Comparison of ENCODE assay signal across 1 cellular context in genomic region chr10:95458014-95458413, GRCh38.
TF ChIP-seq lines count a peak whose summit lies in the region.

No MANE protein-coding gene starts in this region.

TF ChIP-seq in HepG2, 621 proteins besides CTCF, POLR2A, EP300 and RAD21 (continued from another document and continues in another):
- TF ChIP-seq POLR2AphosphoS5 (IDR thresholded peaks at IDR 0.05; ENCODE audit: low read depth, low read length): 0 out of 2 replicates have a peak, but pooled peaks have one; percentile 30
- no peak for TF ChIP-seq ZNF780A (CRISPR knock-in tag; IDR thresholded peaks at IDR 0.05)
- TF ChIP-seq PITX1 (CRISPR knock-in tag; IDR thresholded peaks at IDR 0.05): peak; percentile 37; the same call in 1 of the 2 replicates
- no peak for TF ChIP-seq ZMYM2 (CRISPR knock-in tag; IDR thresholded peaks at IDR 0.05)
- no peak for TF ChIP-seq ZNF382 (CRISPR knock-in tag; IDR thresholded peaks at IDR 0.05; ENCODE audit: borderline replicate concordance)
- peak; percentile 26; the same call in 1 of the 2 replicates for TF ChIP-seq ZNF574 (CRISPR knock-in tag; IDR thresholded peaks at IDR 0.05)
- peak; percentile 39; the same call in 1 of the 2 replicates for TF ChIP-seq ZNF12 (CRISPR knock-in tag; IDR thresholded peaks at IDR 0.05)
- TF ChIP-seq FOXJ3 (CRISPR knock-in tag; IDR thresholded peaks at IDR 0.05; ENCODE audit: borderline replicate concordance): 0 out of 2 replicates have a peak, but pooled peaks have one; percentile 38
- TF ChIP-seq ZMAT3 (CRISPR knock-in tag; conservative IDR thresholded peaks at IDR 0.05): no peak
- peak; percentile 67 for TF ChIP-seq CEBPG (CRISPR knock-in tag; IDR thresholded peaks at IDR 0.05)
- TF ChIP-seq FOXA3 (CRISPR knock-in tag; IDR thresholded peaks at IDR 0.05): peak; percentile 74
- no peak for TF ChIP-seq ZNF598 (CRISPR knock-in tag; IDR thresholded peaks at IDR 0.05; ENCODE audit: borderline replicate concordance)
- TF ChIP-seq, protein P1, sequence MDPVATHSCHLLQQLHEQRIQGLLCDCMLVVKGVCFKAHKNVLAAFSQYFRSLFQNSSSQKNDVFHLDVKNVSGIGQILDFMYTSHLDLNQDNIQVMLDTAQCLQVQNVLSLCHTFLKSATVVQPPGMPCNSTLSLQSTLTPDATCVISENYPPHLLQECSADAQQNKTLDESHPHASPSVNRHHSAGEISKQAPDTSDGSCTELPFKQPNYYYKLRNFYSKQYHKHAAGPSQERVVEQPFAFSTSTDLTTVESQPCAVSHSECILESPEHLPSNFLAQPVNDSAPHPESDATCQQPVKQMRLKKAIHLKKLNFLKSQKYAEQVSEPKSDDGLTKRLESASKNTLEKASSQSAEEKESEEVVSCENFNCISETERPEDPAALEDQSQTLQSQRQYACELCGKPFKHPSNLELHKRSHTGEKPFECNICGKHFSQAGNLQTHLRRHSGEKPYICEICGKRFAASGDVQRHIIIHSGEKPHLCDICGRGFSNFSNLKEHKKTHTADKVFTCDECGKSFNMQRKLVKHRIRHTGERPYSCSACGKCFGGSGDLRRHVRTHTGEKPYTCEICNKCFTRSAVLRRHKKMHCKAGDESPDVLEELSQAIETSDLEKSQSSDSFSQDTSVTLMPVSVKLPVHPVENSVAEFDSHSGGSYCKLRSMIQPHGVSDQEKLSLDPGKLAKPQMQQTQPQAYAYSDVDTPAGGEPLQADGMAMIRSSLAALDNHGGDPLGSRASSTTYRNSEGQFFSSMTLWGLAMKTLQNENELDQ (CRISPR knock-in tag; IDR thresholded peaks at IDR 0.05; ENCODE audit: borderline replicate concordance): no peak
- TF ChIP-seq ZBTB7A (CRISPR knock-in tag; IDR thresholded peaks at IDR 0.05): no peak
- 0 out of 2 replicates have a peak, but pooled peaks have one; percentile 18 for TF ChIP-seq IRF2 (CRISPR knock-in tag; IDR thresholded peaks at IDR 0.05)
- TF ChIP-seq ZNF609 (CRISPR knock-in tag; IDR thresholded peaks at IDR 0.05; ENCODE audit: borderline replicate concordance): peak; percentile 66; the same call in 1 of the 2 replicates
- TF ChIP-seq DPF2 (CRISPR knock-in tag; IDR thresholded peaks at IDR 0.05; ENCODE audit: borderline replicate concordance, low read depth): peak; percentile 88; the same call in 1 of the 2 replicates
- TF ChIP-seq ZNF230 (CRISPR knock-in tag; IDR thresholded peaks at IDR 0.05): peak; percentile 37; the same call in 1 of the 2 replicates
- peak; percentile 63; the same call in 1 of the 2 replicates for TF ChIP-seq PHF21A (CRISPR knock-in tag; IDR thresholded peaks at IDR 0.05)
- no peak for TF ChIP-seq LCORL (IDR thresholded peaks at IDR 0.05)
- peak; percentile 51; the same call in 1 of the 2 replicates for TF ChIP-seq LCORL (CRISPR knock-in tag; IDR thresholded peaks at IDR 0.05)
- peak; percentile 41; the same call in 1 of the 2 replicates for TF ChIP-seq SOX5 (CRISPR knock-in tag; IDR thresholded peaks at IDR 0.05; ENCODE audit: borderline replicate concordance)
- no peak for TF ChIP-seq GABPA (IDR thresholded peaks at IDR 0.05; ENCODE audit: low read depth, low read length)
- TF ChIP-seq GABPA (CRISPR knock-in tag; IDR thresholded peaks at IDR 0.05; ENCODE audit: low read depth): peak; percentile 15; the same call in 1 of the 2 replicates
- TF ChIP-seq ZNF724P (CRISPR knock-in tag; IDR thresholded peaks at IDR 0.05; ENCODE audit: borderline replicate concordance): no peak
- TF ChIP-seq, protein P2, sequence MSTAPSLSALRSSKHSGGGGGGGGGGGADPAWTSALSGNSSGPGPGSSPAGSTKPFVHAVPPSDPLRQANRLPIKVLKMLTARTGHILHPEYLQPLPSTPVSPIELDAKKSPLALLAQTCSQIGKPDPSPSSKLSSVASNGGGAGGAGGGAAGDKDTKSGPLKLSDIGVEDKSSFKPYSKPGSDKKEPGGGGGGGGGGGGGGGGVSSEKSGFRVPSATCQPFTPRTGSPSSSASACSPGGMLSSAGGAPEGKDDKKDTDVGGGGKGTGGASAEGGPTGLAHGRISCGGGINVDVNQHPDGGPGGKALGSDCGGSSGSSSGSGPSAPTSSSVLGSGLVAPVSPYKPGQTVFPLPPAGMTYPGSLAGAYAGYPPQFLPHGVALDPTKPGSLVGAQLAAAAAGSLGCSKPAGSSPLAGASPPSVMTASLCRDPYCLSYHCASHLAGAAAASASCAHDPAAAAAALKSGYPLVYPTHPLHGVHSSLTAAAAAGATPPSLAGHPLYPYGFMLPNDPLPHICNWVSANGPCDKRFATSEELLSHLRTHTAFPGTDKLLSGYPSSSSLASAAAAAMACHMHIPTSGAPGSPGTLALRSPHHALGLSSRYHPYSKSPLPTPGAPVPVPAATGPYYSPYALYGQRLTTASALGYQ (CRISPR knock-in tag; IDR thresholded peaks at IDR 0.05): 0 out of 2 replicates have a peak, but pooled peaks have one; percentile 6
- TF ChIP-seq ZNF740 (CRISPR knock-in tag; IDR thresholded peaks at IDR 0.05): no peak
- peak; percentile 57 for TF ChIP-seq HDAC1 (CRISPR knock-in tag; IDR thresholded peaks at IDR 0.05)
- TF ChIP-seq AKAP8 (CRISPR knock-in tag; IDR thresholded peaks at IDR 0.05): peak; percentile 6; the same call in 1 of the 2 replicates
- no peak for TF ChIP-seq ZNF678 (CRISPR knock-in tag; IDR thresholded peaks at IDR 0.05)
- no peak for TF ChIP-seq TOPORS (CRISPR knock-in tag; IDR thresholded peaks at IDR 0.05)
- TF ChIP-seq FOXP1 (IDR thresholded peaks at IDR 0.05): no peak
- peak; percentile 71 for TF ChIP-seq FOXP1 (CRISPR knock-in tag; IDR thresholded peaks at IDR 0.05)
- 0 out of 2 replicates have a peak, but pooled peaks have one; percentile 27 for TF ChIP-seq TCF7 (IDR thresholded peaks at IDR 0.05; ENCODE audit: low read depth)
- TF ChIP-seq ZNF543 (CRISPR knock-in tag; IDR thresholded peaks at IDR 0.05): peak; percentile 70; the same call in 1 of the 2 replicates
- peak; percentile 62; the same call in 1 of the 2 replicates for TF ChIP-seq ZNF761 (CRISPR knock-in tag; conservative IDR thresholded peaks at IDR 0.05)
- 0 out of 2 replicates have a peak, but pooled peaks have one; percentile 30 for TF ChIP-seq ZFX (CRISPR knock-in tag; IDR thresholded peaks at IDR 0.05; ENCODE audit: low read depth)
- TF ChIP-seq SALL1 (CRISPR knock-in tag; IDR thresholded peaks at IDR 0.05): peak; percentile 28; the same call in 1 of the 2 replicates
- TF ChIP-seq, protein P3, sequence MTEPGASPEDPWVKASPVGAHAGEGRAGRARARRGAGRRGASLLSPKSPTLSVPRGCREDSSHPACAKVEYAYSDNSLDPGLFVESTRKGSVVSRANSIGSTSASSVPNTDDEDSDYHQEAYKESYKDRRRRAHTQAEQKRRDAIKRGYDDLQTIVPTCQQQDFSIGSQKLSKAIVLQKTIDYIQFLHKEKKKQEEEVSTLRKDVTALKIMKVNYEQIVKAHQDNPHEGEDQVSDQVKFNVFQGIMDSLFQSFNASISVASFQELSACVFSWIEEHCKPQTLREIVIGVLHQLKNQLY (CRISPR knock-in tag; IDR thresholded peaks at IDR 0.05): peak; percentile 42; the same call in 1 of the 2 replicates
- TF ChIP-seq, protein P4, sequence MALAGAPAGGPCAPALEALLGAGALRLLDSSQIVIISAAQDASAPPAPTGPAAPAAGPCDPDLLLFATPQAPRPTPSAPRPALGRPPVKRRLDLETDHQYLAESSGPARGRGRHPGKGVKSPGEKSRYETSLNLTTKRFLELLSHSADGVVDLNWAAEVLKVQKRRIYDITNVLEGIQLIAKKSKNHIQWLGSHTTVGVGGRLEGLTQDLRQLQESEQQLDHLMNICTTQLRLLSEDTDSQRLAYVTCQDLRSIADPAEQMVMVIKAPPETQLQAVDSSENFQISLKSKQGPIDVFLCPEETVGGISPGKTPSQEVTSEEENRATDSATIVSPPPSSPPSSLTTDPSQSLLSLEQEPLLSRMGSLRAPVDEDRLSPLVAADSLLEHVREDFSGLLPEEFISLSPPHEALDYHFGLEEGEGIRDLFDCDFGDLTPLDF (CRISPR knock-in tag; IDR thresholded peaks at IDR 0.05): no peak
- 0 out of 2 replicates have a peak, but pooled peaks have one; percentile 56 for TF ChIP-seq ZNF383 (CRISPR knock-in tag; IDR thresholded peaks at IDR 0.05; ENCODE audit: borderline replicate concordance)
- peak in 1 of 2 experiments; percentile 51; a peak in 2 of 4 replicates for TF ChIP-seq HMGXB4 (CRISPR knock-in tag; IDR thresholded peaks at IDR 0.05; ENCODE audit: borderline replicate concordance in 1 of 2, low read depth in 1 of 2)
- no peak for TF ChIP-seq CREB1 (IDR thresholded peaks at IDR 0.05)
- peak; percentile 21; the same call in 1 of the 2 replicates for TF ChIP-seq CREB1 (CRISPR knock-in tag; IDR thresholded peaks at IDR 0.05)
- peak; percentile 51; the same call in 1 of the 2 replicates for TF ChIP-seq RXRB (CRISPR knock-in tag; IDR thresholded peaks at IDR 0.05; ENCODE audit: borderline replicate concordance)
